In the genomic region with DNA sequence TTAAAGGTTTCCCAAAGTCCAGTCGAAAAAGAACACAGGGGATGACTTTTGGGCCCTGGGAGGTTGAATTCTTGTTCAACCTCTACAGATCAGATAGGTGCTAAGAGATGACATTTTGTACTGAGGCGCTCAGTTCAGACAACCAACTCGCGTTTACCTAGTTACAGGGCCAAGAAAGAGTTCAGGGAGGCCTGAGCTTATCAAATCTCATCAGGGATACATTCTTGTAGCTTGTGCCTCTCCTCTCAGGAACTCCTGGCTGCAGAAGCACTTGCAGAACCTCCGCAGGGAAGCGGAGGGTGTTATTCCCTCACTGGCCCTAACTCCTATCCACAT, we compare ENCODE assay signal across 8 cellular contexts. TPM values are rescaled to one million over a fixed set of nuclear protein-coding genes. Genes with fewer than 3 reads are reported as not detected.
DNase-seq lines count a peak whose midpoint lies in the region; ATAC-seq, FAIRE-seq and TF ChIP-seq lines count a peak whose summit lies in the region.

No MANE protein-coding gene starts in this region.

- intact Hi-C loops in CD4-positive, alpha-beta memory T cell (cut with micrococcal nuclease): loop anchor here (2.0 to 10.0 kb wide), 4 partner anchors 67 to 313 kb away; a partner anchor contains a TSS
- intact Hi-C loops in OCI-LY7 (cut with micrococcal nuclease; ENCODE audit: unreplicated experiment) (no loop called here), endothelial cell of umbilical vein (cut with micrococcal nuclease) (no loop called here)

- TF ChIP-seq CTCF in OCI-LY7 (conservative IDR thresholded peaks at IDR 0.05; ENCODE audit: low read length) (no peak), endothelial cell of umbilical vein (IDR thresholded peaks at IDR 0.05; ENCODE audit: extremely low read depth in 1 of 2, insufficient read depth in 1 of 2, low read depth in 1 of 2, low read length in 2 of 2) (no peak), neural progenitor cell (IDR thresholded peaks at IDR 0.05) (no peak)

- no peaks in the 10 kb centered on the region for H3K27me3 Mint-ChIP-seq in CD4-positive, alpha-beta memory T cell
- peaks cover 7% of the 10 kb centered on the region for H3K27me3 Mint-ChIP-seq in neural progenitor cell (ENCODE audit: insufficient read depth, low read depth)

- CTCF ChIA-PET in CD4-positive, alpha-beta memory T cell (lab: Charles Lee; ENCODE audit: partially characterized antibody): no interaction called here
- CTCF ChIA-PET in OCI-LY7 (lab: Charles Lee; ENCODE audit: unreplicated experiment) (no interaction called here), endothelial cell of umbilical vein (lab: Charles Lee) (no interaction called here)

- H3K27ac Mint-ChIP-seq in CD4-positive, alpha-beta memory T cell: peak overlapping the region in 3 of 7 donors; percentile 91 to 98 (median 97)
- no peak overlapping the region for H3K27ac Mint-ChIP-seq in neural progenitor cell

- peak overlapping the region; percentile 87 to 99 (median 94) for H3K4me3 Mint-ChIP-seq in CD4-positive, alpha-beta memory T cell
- H3K4me3 Mint-ChIP-seq in neural progenitor cell: peak overlapping the region; percentile 96

- peaks cover 18% of the 10 kb centered on the region for H3K4me1 ChIP-seq in CD4-positive, alpha-beta memory T cell (ENCODE audit: insufficient read depth, low read length)
- peaks cover 13% of the 10 kb centered on the region for H3K4me1 ChIP-seq in OCI-LY7 (ENCODE audit: insufficient read depth, low read length, poor library complexity, severe bottlenecking)
- H3K4me1 ChIP-seq in endothelial cell of umbilical vein (ENCODE audit: control insufficient read depth, extremely low read depth, insufficient read depth, low read length): peaks cover 3% of the 10 kb centered on the region
- peaks cover 10% of the 10 kb centered on the region for H3K4me1 ChIP-seq in neural progenitor cell

- H3K36me3 ChIP-seq in CD4-positive, alpha-beta memory T cell (ENCODE audit: insufficient read depth, low read length): peaks cover 33% of the 10 kb centered on the region
- H3K36me3 ChIP-seq in OCI-LY7 (ENCODE audit: insufficient read depth, low read length) (peaks cover 44% of the 10 kb centered on the region), endothelial cell of umbilical vein (ENCODE audit: control insufficient read depth in 2 of 2, extremely low read depth in 1 of 2, insufficient read depth in 2 of 2, low read length in 2 of 2) (peaks cover 4 to 22% of the 10 kb centered on the region in 2 experiments), neural progenitor cell (no peaks in the 10 kb centered on the region)

- FAIRE-seq in endothelial cell of umbilical vein (lab: Jason Lieb, UNC): peak; percentile 31

- H3F3A ChIP-seq in neural progenitor cell (ENCODE audit: low read depth): no peaks in the 10 kb centered on the region

- no peak for TF ChIP-seq POLR2A in endothelial cell of umbilical vein (IDR thresholded peaks at IDR 0.05; ENCODE audit: low read depth, low read length)

- H3K9me1 ChIP-seq in endothelial cell of umbilical vein (replicated peaks; ENCODE audit: control insufficient read depth, extremely low read depth, insufficient read depth, low read length): no peaks in the 10 kb centered on the region

- dilution Hi-C loops in endothelial cell of umbilical vein (cut with MboI; ENCODE audit: extremely low pct_ligation_motif_present, low sequenced_read_pairs): no loop called here

- peaks cover 15 to 37% (median 30%) of the 10 kb centered on the region in 4 donors for H3K4me1 Mint-ChIP-seq in CD4-positive, alpha-beta memory T cell
- peaks cover 12% of the 10 kb centered on the region for H3K4me1 Mint-ChIP-seq in neural progenitor cell

- peaks cover 0 to 59% (median 50%) of the 10 kb centered on the region in 8 donors for H3K9me3 Mint-ChIP-seq in CD4-positive, alpha-beta memory T cell
- H3K9me3 Mint-ChIP-seq in neural progenitor cell: peaks cover 56% of the 10 kb centered on the region

- H3K36me3 Mint-ChIP-seq in CD4-positive, alpha-beta memory T cell: peaks cover 52 to 53% of the 10 kb centered on the region in 2 donors
- peaks cover 50% of the 10 kb centered on the region for H3K36me3 Mint-ChIP-seq in neural progenitor cell

- POLR2A ChIA-PET in CD4-positive, alpha-beta memory T cell (lab: Charles Lee; ENCODE audit: partially characterized antibody): interaction anchor here (0.9 to 2.8 kb wide), 11 partner anchors 20 to 403 kb away, joined by 3 to 22 read pairs (median 4); a partner anchor contains a TSS
- POLR2A ChIA-PET in OCI-LY7 (lab: Charles Lee) (interaction anchor here (1.0 to 1.1 kb wide), 2 partner anchors 9 kb away, joined by 3 to 4 read pairs; no protein-coding TSS in a partner anchor), endothelial cell of umbilical vein (lab: Charles Lee) (no interaction called here)

- H4K20me1 ChIP-seq in OCI-LY7 (ENCODE audit: insufficient read depth, low read length) (no peaks in the 10 kb centered on the region), endothelial cell of umbilical vein (replicated peaks; ENCODE audit: control insufficient read depth, extremely low read depth, insufficient read depth, low read length) (no peaks in the 10 kb centered on the region), neural progenitor cell (ENCODE audit: low read depth) (peaks cover 34% of the 10 kb centered on the region)

- peak overlapping the region; percentile 93 for H3K4me2 ChIP-seq in OCI-LY7 (ENCODE audit: low read length)
- peak overlapping the region; percentile 74 for H3K4me2 ChIP-seq in endothelial cell of umbilical vein (ENCODE audit: insufficient read depth, low read length)
- peak overlapping the region; percentile 97 for H3K4me2 ChIP-seq in neural progenitor cell

- peak overlapping the region; percentile 78 to 87 for H3K4me3 ChIP-seq in CD4-positive, alpha-beta memory T cell (ENCODE audit: low read length in 2 of 2)
- H3K4me3 ChIP-seq in OCI-LY7 (ENCODE audit: low read depth, low read length, poor library complexity, severe bottlenecking) (peak overlapping the region; percentile 92), endothelial cell of umbilical vein (replicated peaks in 1 of 3; ENCODE audit: insufficient read depth in 1 of 3, low read depth in 1 of 3, low read length in 3 of 3) (peak overlapping the region; percentile 62 to 82 (median 70)), neural progenitor cell (peak overlapping the region; percentile 84)

- H3K9me2 ChIP-seq in OCI-LY7 (ENCODE audit: insufficient read depth, low read length): no peaks in the 10 kb centered on the region

- H3K9me3 ChIP-seq in CD4-positive, alpha-beta memory T cell (ENCODE audit: control insufficient read depth in 1 of 2, low read length in 2 of 2): peaks cover 0 to 37% of the 10 kb centered on the region in 2 donors
- H3K9me3 ChIP-seq in OCI-LY7 (ENCODE audit: low read length): no peaks in the 10 kb centered on the region
- peaks cover under 1% of the 10 kb centered on the region for H3K9me3 ChIP-seq in endothelial cell of umbilical vein (replicated peaks; ENCODE audit: control insufficient read depth, insufficient read depth, low read length)
- H3K9me3 ChIP-seq in neural progenitor cell (ENCODE audit: low read depth): no peaks in the 10 kb centered on the region

- no peak for DNase-seq in CD4-positive, alpha-beta memory T cell
- DNase-seq in OCI-LY7 (ENCODE audit: low spot score): no peak
- no peak for DNase-seq in endothelial cell of umbilical vein (ENCODE audit: low read depth, low spot score)
- DNase-seq in neural progenitor cell (ENCODE audit: low spot score): no peak
- DNase-seq in germinal center (ENCODE audit: low spot score): no peak
- DNase-seq in activated CD4-positive, CD25-positive, alpha-beta regulatory T cell (lab: John Stamatoyannopoulos, UW): no peak
- no peak for DNase-seq in AML-193 (lab: John Stamatoyannopoulos, UW)

- no peak overlapping the region for H2AFZ ChIP-seq in OCI-LY7 (ENCODE audit: low read length)
- no peak overlapping the region for H2AFZ ChIP-seq in endothelial cell of umbilical vein (ENCODE audit: low read depth, low read length)
- no peak overlapping the region for H2AFZ ChIP-seq in neural progenitor cell (replicated peaks)

- peak overlapping the region; percentile 70 for H3K9ac ChIP-seq in endothelial cell of umbilical vein (replicated peaks; ENCODE audit: extremely low read depth, insufficient read depth, low read length)
- peak overlapping the region; percentile 87 for H3K9ac ChIP-seq in neural progenitor cell

- no peaks in the 10 kb centered on the region for H3K27me3 ChIP-seq in CD4-positive, alpha-beta memory T cell (ENCODE audit: insufficient read depth, low read length)
- H3K27me3 ChIP-seq in endothelial cell of umbilical vein (ENCODE audit: control insufficient read depth in 2 of 2, insufficient read depth in 2 of 2, low read length in 2 of 2) (no peaks in the 10 kb centered on the region), neural progenitor cell (no peaks in the 10 kb centered on the region)

- peak overlapping the region; percentile 77 for H3K27ac ChIP-seq in CD4-positive, alpha-beta memory T cell (ENCODE audit: low read depth, low read length)
- H3K27ac ChIP-seq in OCI-LY7 (ENCODE audit: low read depth, low read length, poor library complexity, severe bottlenecking): peak overlapping the region; percentile 52
- no peak overlapping the region for H3K27ac ChIP-seq in endothelial cell of umbilical vein (ENCODE audit: insufficient read depth, low read depth, low read length)
- H3K27ac ChIP-seq in neural progenitor cell: no peak overlapping the region

- ATAC-seq in HG03175 (IDR thresholded peaks at IDR 0.05; ENCODE audit: unreplicated experiment): no peak

- H3K79me2 ChIP-seq in OCI-LY7 (ENCODE audit: insufficient read depth, low read depth, low read length) (peaks cover 33% of the 10 kb centered on the region), endothelial cell of umbilical vein (ENCODE audit: control insufficient read depth, insufficient read depth, low read length) (peaks cover 29% of the 10 kb centered on the region), neural progenitor cell (ENCODE audit: low read depth) (peaks cover 48% of the 10 kb centered on the region)

- no TSS peak for BruUV-seq in OCI-LY7 (replicated peaks; lab: Mats Ljungman, UMichigan)
- no TSS peak for BruUV-seq in endothelial cell of umbilical vein (replicated peaks; lab: Mats Ljungman, UMichigan)

RNA-seq across cellular contexts. Expression of a gene that starts 0.8 kb away (rescaled TPM):
- 10 to 100 TPM; 38.9 to 40.9 TPM for total RNA-seq in CD4-positive, alpha-beta memory T cell
- polyA plus RNA-seq in CD4-positive, alpha-beta memory T cell: 1 to 10 TPM; 3.3 to 5.7 TPM
- 17.3 and 36.0 TPM in 2 replicates for total RNA-seq in OCI-LY7 (2014; rRNA removed; shearing (Covaris generic))
- total RNA-seq in OCI-LY7 (2022): 19.6 and 20.6 TPM in 2 replicates
- 12.1 and 13.1 TPM in 2 replicates for total RNA-seq in endothelial cell of umbilical vein
- 5.0 and 5.7 TPM in 2 replicates for polyA plus RNA-seq in endothelial cell of umbilical vein
- 3.9 and 4.1 TPM in 2 replicates for polyA plus RNA-seq in endothelial cell of umbilical vein (2011; cell fraction: cytosol; rRNA removed)
- polyA plus RNA-seq in endothelial cell of umbilical vein (2011; cell fraction: nucleus; rRNA removed): 6.8 and 8.7 TPM in 2 replicates
- 5.1 and 5.3 TPM in 2 replicates for polyA plus RNA-seq in endothelial cell of umbilical vein (2012)
- 7.4 and 11.0 TPM in 2 replicates for polyA minus RNA-seq in endothelial cell of umbilical vein
- 4.1 TPM for polyA minus RNA-seq in endothelial cell of umbilical vein (2011; cell fraction: cytosol; rRNA and poly(A)+ RNA removed)
- 13.8 and 34.4 TPM in 2 replicates for polyA minus RNA-seq in endothelial cell of umbilical vein (2011; cell fraction: nucleus; rRNA and poly(A)+ RNA removed)
- total RNA-seq in neural progenitor cell (ENCODE audit: low replicate concordance): 33.9 and 48.3 TPM in 2 replicates

RNA-seq across cellular contexts. Expression of a gene that starts 20.0 kb away (rescaled TPM):
- total RNA-seq in CD4-positive, alpha-beta memory T cell: 10 to 100 TPM; 32.3 to 33.0 TPM
- 10 to 100 TPM; 18.1 to 24.0 TPM for polyA plus RNA-seq in CD4-positive, alpha-beta memory T cell
- 9.2 and 10.8 TPM in 2 replicates for total RNA-seq in OCI-LY7 (2014; rRNA removed; shearing (Covaris generic))
- total RNA-seq in OCI-LY7 (2022) (9.8 and 11.4 TPM in 2 replicates), endothelial cell of umbilical vein (2.3 and 2.7 TPM in 2 replicates), neural progenitor cell (ENCODE audit: low replicate concordance) (15.4 and 17.3 TPM in 2 replicates)
- 2.6 and 4.1 TPM in 2 replicates for polyA plus RNA-seq in endothelial cell of umbilical vein
- 2.0 and 2.7 TPM in 2 replicates for polyA plus RNA-seq in endothelial cell of umbilical vein (2011; cell fraction: cytosol; rRNA removed)
- 5.6 and 6.9 TPM in 2 replicates for polyA plus RNA-seq in endothelial cell of umbilical vein (2011; cell fraction: nucleus; rRNA removed)
- 1.7 and 1.8 TPM in 2 replicates for polyA plus RNA-seq in endothelial cell of umbilical vein (2012)
- 5.2 and 5.9 TPM in 2 replicates for polyA minus RNA-seq in endothelial cell of umbilical vein
- polyA minus RNA-seq in endothelial cell of umbilical vein (2011; cell fraction: cytosol; rRNA and poly(A)+ RNA removed): not detected
- polyA minus RNA-seq in endothelial cell of umbilical vein (2011; cell fraction: nucleus; rRNA and poly(A)+ RNA removed): 2.5 and 4.9 TPM in 2 replicates

RNA-seq across cellular contexts. Expression of a gene that starts 22.0 kb away (rescaled TPM):
- total RNA-seq in CD4-positive, alpha-beta memory T cell: 10 to 100 TPM; 46.4 to 51.7 TPM
- polyA plus RNA-seq in CD4-positive, alpha-beta memory T cell: 10 to 100 TPM; 15.0 to 23.8 TPM
- total RNA-seq in OCI-LY7 (2014; rRNA removed; shearing (Covaris generic)): 19.7 and 21.6 TPM in 2 replicates
- total RNA-seq in OCI-LY7 (2022) (23.8 and 25.2 TPM in 2 replicates), endothelial cell of umbilical vein (12.6 and 14.7 TPM in 2 replicates), neural progenitor cell (ENCODE audit: low replicate concordance) (19.8 and 21.6 TPM in 2 replicates)
- polyA plus RNA-seq in endothelial cell of umbilical vein: 4.8 and 6.0 TPM in 2 replicates
- 5.4 and 5.6 TPM in 2 replicates for polyA plus RNA-seq in endothelial cell of umbilical vein (2011; cell fraction: cytosol; rRNA removed)
- 9.7 and 10.6 TPM in 2 replicates for polyA plus RNA-seq in endothelial cell of umbilical vein (2011; cell fraction: nucleus; rRNA removed)
- 5.3 and 6.0 TPM in 2 replicates for polyA plus RNA-seq in endothelial cell of umbilical vein (2012)
- 9.4 and 11.1 TPM in 2 replicates for polyA minus RNA-seq in endothelial cell of umbilical vein
- polyA minus RNA-seq in endothelial cell of umbilical vein (2011; cell fraction: cytosol; rRNA and poly(A)+ RNA removed): 7.5 TPM
- polyA minus RNA-seq in endothelial cell of umbilical vein (2011; cell fraction: nucleus; rRNA and poly(A)+ RNA removed): 18.2 and 24.6 TPM in 2 replicates

RNA-seq across cellular contexts. Expression of a gene that starts 38.4 kb away (rescaled TPM):
- total RNA-seq in CD4-positive, alpha-beta memory T cell: 1 to 10 TPM; 6.7 to 7.2 TPM
- 1 to 10 TPM in 1 of 2 donors, not detected in 1; 2.4 TPM for polyA plus RNA-seq in CD4-positive, alpha-beta memory T cell
- not detected in 2 replicates for total RNA-seq in OCI-LY7 (2014; rRNA removed; shearing (Covaris generic))
- not detected in 2 replicates for total RNA-seq in OCI-LY7 (2022)
- 0.81 and 2.0 TPM in 2 replicates for total RNA-seq in endothelial cell of umbilical vein
- polyA plus RNA-seq in endothelial cell of umbilical vein: 1.1 and 1.3 TPM in 2 replicates
- polyA plus RNA-seq in endothelial cell of umbilical vein (2011; cell fraction: cytosol; rRNA removed): 0.49 and 0.59 TPM in 2 replicates
- 9.2 and 11.0 TPM in 2 replicates for polyA plus RNA-seq in endothelial cell of umbilical vein (2011; cell fraction: nucleus; rRNA removed)
- polyA plus RNA-seq in endothelial cell of umbilical vein (2012): 0.56 and 0.91 TPM in 2 replicates
- polyA minus RNA-seq in endothelial cell of umbilical vein: 2.7 and 2.9 TPM in 2 replicates
- polyA minus RNA-seq in endothelial cell of umbilical vein (2011; cell fraction: cytosol; rRNA and poly(A)+ RNA removed): not detected
- polyA minus RNA-seq in endothelial cell of umbilical vein (2011; cell fraction: nucleus; rRNA and poly(A)+ RNA removed): 6.8 and 7.7 TPM in 2 replicates
- 16.9 and 17.3 TPM in 2 replicates for total RNA-seq in neural progenitor cell (ENCODE audit: low replicate concordance)

Comparison
In these comparisons a context has a peak if more than half of its experiments do, and no peak if none do; other contexts are left out.
1. H3K27ac ChIP-seq: peak in CD4-positive, alpha-beta memory T cell (single experiment) and OCI-LY7 (single experiment); none in endothelial cell of umbilical vein (single experiment) and neural progenitor cell (single experiment).
2. Peak in every context shown above with its lines, with median percentiles within 50 percentile points of each other: H3K4me3 ChIP-seq and H3K4me2 ChIP-seq.